In the genomic region with DNA sequence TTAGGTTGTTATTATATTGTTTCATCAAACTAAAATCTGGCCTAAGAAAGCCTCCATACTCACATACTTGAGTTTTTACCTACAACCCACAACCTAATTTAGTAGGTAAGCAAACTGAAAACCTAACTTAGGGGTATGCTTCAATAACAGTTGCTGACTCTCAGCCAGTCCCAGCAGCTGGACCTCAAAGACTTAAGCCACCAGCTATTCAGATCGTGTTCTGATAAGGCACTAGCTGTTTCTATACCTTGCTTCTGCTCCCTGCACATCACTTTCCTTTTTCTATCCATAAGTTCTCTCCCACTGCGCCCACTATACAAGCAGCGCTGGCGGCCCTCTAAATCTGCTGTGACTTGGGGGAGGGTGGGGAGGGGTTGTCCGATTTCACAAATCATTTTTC, we compare ENCODE assay signal across 22 cellular contexts. TPM values are rescaled to one million over a fixed set of nuclear protein-coding genes. Genes with fewer than 3 reads are reported as not detected.
DNase-seq lines count a peak whose midpoint lies in the region; ATAC-seq and TF ChIP-seq lines count a peak whose summit lies in the region.
"Had no signal": no experiment of that assay in that cellular context is flagged by ENCODE, and none has a peak within 500 bp of the region (broad histone marks: within the 10 kb centered on the region; RNA-seq: fewer than 3 reads in every experiment).

No MANE protein-coding gene starts in this region.

- 89 to 94% (median 91%) methylated on average over 5 of the region's 5 CpGs for WGBS in spleen, 5 donors

- TF ChIP-seq CTCF in spleen (IDR thresholded peaks at IDR 0.05 in 8 of 11, conservative IDR thresholded peaks at IDR 0.05 in 3 of 11) = no peak
- no peak for TF ChIP-seq CTCF in left ventricle myocardium inferior (IDR thresholded peaks at IDR 0.05; ENCODE audit: borderline replicate concordance)
- no peak for TF ChIP-seq CTCF in ascending aorta (IDR thresholded peaks at IDR 0.05)

- H3K27ac ChIP-seq in spleen (no peak overlapping the region), left ventricle myocardium inferior (replicated peaks) (no peak overlapping the region), ascending aorta (no peak overlapping the region)
- H3K27ac ChIP-seq: BLaER1 had no signal

- ATAC-seq in Right ventricle myocardium superior (ENCODE audit: poor library complexity) = no peak

- H3K36me3 ChIP-seq in spleen (no peaks in the 10 kb centered on the region), left ventricle myocardium inferior (no peaks in the 10 kb centered on the region), ascending aorta (no peaks in the 10 kb centered on the region)
- H3K36me3 ChIP-seq: BE2C, BLaER1 had no signal

- H3K4me3 ChIP-seq in spleen = no peak overlapping the region
- no peak overlapping the region for H3K4me3 ChIP-seq in left ventricle myocardium inferior
- no peak overlapping the region for H3K4me3 ChIP-seq in ascending aorta
- H3K4me3 ChIP-seq: BLaER1 had no signal

- DNase-seq in DMS 273 (lab: John Stamatoyannopoulos, UW; ENCODE audit: unreplicated experiment) = peak; percentile 36
- peak; percentile 7 for DNase-seq in DMS 273 treated with DMSO at 0.1 percent for 48 hours (lab: John Stamatoyannopoulos, UW)
- peak; percentile 0 for DNase-seq in OCI-M1 (lab: John Stamatoyannopoulos, UW)
- DNase-seq in SK-N-DZ (ENCODE audit: low spot score) = peak; percentile 36
- DNase-seq in spleen = no peak
- DNase-seq in left ventricle myocardium inferior = no peak
- no peak for DNase-seq in ascending aorta (ENCODE audit: low spot score in 2 of 2)
- DNase-seq in Right ventricle myocardium superior = no peak
- DNase-seq: 8988T; ACHN; BE2C; C1 segment of cervical spinal cord; CD4-positive, alpha-beta memory T cell; CD4-positive, CD25-positive, alpha-beta regulatory T cell; CD8-positive, alpha-beta memory T cell; COR-L47; DMS153; DMS53; DMS79; GF-D8 had no signal

- H3K27me3 ChIP-seq in spleen (replicated peaks in 1 of 7) (no peaks in the 10 kb centered on the region), left ventricle myocardium inferior (ENCODE audit: low read depth) (no peaks in the 10 kb centered on the region), ascending aorta (no peaks in the 10 kb centered on the region)
- H3K27me3 ChIP-seq: BE2C, BLaER1 had no signal

- no peaks in the 10 kb centered on the region for H3K4me1 ChIP-seq in spleen
- no peaks in the 10 kb centered on the region for H3K4me1 ChIP-seq in left ventricle myocardium inferior
- H3K4me1 ChIP-seq in ascending aorta = no peaks in the 10 kb centered on the region
- H3K4me1 ChIP-seq: BE2C, BLaER1 had no signal

- TF ChIP-seq POLR2A in spleen (IDR thresholded peaks at IDR 0.05) = no peak

- H3K9me3 ChIP-seq in spleen (no peaks in the 10 kb centered on the region), left ventricle myocardium inferior (replicated peaks) (no peaks in the 10 kb centered on the region), ascending aorta (no peaks in the 10 kb centered on the region)
- H3K9me3 ChIP-seq: BE2C, BLaER1 had no signal

- intact Hi-C loops in spleen (cut with DNase I; ENCODE audit: low total_unique reads) = no loop called here
- intact Hi-C loops in left ventricle myocardium inferior (cut with micrococcal nuclease) = no loop called here
- intact Hi-C loops in ascending aorta (cut with DNase I) = no loop called here
- intact Hi-C loops in Right ventricle myocardium superior (cut with DNase I) = no loop called here

RNA-seq across cellular contexts. Expression of a gene that starts 42.3 kb away (rescaled TPM):
- 5.0 and 23.7 TPM in 2 replicates for polyA plus RNA-seq in SK-N-DZ (2014; cell fraction: cytosol; rRNA removed)
- polyA plus RNA-seq in SK-N-DZ (2014; cell fraction: nucleus; rRNA removed) = 3.6 and 3.7 TPM in 2 replicates
- total RNA-seq in spleen = 1 to 10 TPM; 1.4 to 6.8 (median 2.1) TPM
- 10 to 100 TPM in 1 of 3 donors, 1 to 10 TPM in 2; 1.7 to 13.6 (median 4.8) TPM for polyA plus RNA-seq in spleen
- 5.0 TPM for total RNA-seq in left ventricle myocardium inferior
- total RNA-seq in ascending aorta = 9.8 TPM
- 8.4 TPM for total RNA-seq in Right ventricle myocardium superior
- total RNA-seq: CD4-positive, CD25-positive, alpha-beta regulatory T cell had no signal
- polyA plus RNA-seq: CD14-positive monocyte had no signal

RNA-seq across cellular contexts. Expression of a gene that starts 42.6 kb away (rescaled TPM):
- polyA plus RNA-seq in SK-N-DZ (2014; cell fraction: cytosol; rRNA removed) = 54.2 and 64.4 TPM in 2 replicates
- 63.9 and 75.8 TPM in 2 replicates for polyA plus RNA-seq in SK-N-DZ (2014; cell fraction: nucleus; rRNA removed)
- total RNA-seq in spleen (10 to 100 TPM; 28.1 to 45.1 (median 32.3) TPM), left ventricle myocardium inferior (16.2 TPM), ascending aorta (55.5 TPM), Right ventricle myocardium superior (13.6 TPM)
- 10 to 100 TPM; 46.6 to 64.5 (median 56.9) TPM for polyA plus RNA-seq in spleen

Comparison
In these comparisons a context has a peak if more than half of its experiments do, and no peak if none do; other contexts are left out.
1. DNase-seq: peak in DMS 273 (single experiment), DMS 273 treated with DMSO at 0.1 percent for 48 hours (single experiment), OCI-M1 (single experiment) and SK-N-DZ (single experiment); none in spleen (single experiment), left ventricle myocardium inferior (single experiment), ascending aorta (0 of 2) and Right ventricle myocardium superior (single experiment).